ENCODE assay signal across 1 cellular context in the genomic region with DNA sequence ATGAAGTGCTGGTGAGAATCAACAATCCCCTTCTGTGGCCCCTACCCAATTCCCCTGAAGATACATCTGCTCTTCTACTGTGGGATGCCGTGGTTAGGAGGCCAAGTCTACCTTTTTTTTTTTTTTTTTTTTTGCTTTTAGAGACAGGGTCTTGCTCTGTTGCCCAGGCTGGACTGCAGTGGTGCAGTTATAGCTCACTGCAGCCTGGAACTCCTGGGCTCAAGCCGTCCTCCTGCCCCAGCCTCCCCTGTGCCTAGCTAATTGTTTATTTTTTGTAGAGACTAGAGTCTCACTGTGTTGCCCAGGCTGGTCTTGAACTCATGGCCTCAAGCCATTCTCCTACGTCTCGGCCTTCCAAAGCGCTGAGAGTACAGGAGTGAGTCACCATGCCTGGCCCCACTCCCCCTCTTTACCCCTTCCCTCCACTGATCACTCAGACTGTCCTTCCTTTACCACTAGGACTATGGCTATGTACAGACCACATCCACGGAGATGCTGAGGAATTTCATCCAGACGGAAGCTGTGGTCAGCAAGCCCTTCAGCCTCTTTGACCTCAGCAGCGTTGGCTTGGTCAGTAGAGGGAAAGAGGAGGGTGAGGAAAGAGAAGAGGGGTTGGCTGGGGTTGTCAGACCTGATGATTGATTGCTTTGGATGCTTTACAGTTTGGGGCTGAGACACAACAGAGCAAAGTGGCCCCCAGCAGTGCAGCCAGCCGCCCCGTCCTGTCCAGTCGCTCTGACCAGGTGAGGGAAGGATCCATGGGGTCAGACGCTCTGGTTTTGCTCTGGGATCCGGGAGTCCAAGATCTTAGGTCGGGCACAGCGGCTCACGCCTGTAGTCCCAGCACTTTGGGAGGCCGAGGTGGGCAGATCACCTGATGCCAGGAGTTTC.
TF ChIP-seq lines count a peak whose summit lies in the region.

No MANE protein-coding gene starts in this region.

TF ChIP-seq in GM12878, 131 proteins besides CTCF, POLR2A, EP300 and RAD21:
- no peak for TF ChIP-seq KLF5 (IDR thresholded peaks at IDR 0.05; ENCODE audit: partially characterized antibody)
- TF ChIP-seq TCF7 (IDR thresholded peaks at IDR 0.05; ENCODE audit: borderline replicate concordance): no peak
- TF ChIP-seq NR2C1 (IDR thresholded peaks at IDR 0.05): no peak
- TF ChIP-seq, protein P1, sequence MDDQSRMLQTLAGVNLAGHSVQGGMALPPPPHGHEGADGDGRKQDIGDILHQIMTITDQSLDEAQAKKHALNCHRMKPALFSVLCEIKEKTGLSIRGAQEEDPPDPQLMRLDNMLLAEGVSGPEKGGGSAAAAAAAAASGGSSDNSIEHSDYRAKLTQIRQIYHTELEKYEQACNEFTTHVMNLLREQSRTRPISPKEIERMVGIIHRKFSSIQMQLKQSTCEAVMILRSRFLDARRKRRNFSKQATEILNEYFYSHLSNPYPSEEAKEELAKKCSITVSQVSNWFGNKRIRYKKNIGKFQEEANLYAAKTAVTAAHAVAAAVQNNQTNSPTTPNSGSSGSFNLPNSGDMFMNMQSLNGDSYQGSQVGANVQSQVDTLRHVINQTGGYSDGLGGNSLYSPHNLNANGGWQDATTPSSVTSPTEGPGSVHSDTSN (IDR thresholded peaks at IDR 0.05; ENCODE audit: insufficient replicate concordance, low read depth, low read length): peak; percentile 33
- TF ChIP-seq, protein P2, sequence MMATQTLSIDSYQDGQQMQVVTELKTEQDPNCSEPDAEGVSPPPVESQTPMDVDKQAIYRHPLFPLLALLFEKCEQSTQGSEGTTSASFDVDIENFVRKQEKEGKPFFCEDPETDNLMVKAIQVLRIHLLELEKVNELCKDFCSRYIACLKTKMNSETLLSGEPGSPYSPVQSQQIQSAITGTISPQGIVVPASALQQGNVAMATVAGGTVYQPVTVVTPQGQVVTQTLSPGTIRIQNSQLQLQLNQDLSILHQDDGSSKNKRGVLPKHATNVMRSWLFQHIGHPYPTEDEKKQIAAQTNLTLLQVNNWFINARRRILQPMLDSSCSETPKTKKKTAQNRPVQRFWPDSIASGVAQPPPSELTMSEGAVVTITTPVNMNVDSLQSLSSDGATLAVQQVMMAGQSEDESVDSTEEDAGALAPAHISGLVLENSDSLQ (IDR thresholded peaks at IDR 0.05): peak; percentile 26; the same call in 1 of the 2 replicates
- TF ChIP-seq BHLHE40 (IDR thresholded peaks at IDR 0.05; ENCODE audit: borderline replicate concordance in 1 of 2, low read depth in 2 of 2, low read length in 1 of 2): no peak
TF ChIP-seq in GM12878: peak in this region for 2.
